Comparison of ENCODE assay signal across 34 cellular contexts in genomic region chr18:56967032-56967431, GRCh38.
"Had no signal": no experiment of that assay in that cellular context is flagged by ENCODE, and none has a peak within 500 bp of the region (broad histone marks: within the 10 kb centered on the region; RNA-seq: fewer than 3 reads in every experiment).

No MANE protein-coding gene starts in this region.

- H3K27me3 Mint-ChIP-seq: activated B cell treated with CpG ODN at 0.5 μM for 24 hours; activated CD4-positive, alpha-beta memory T cell treated with anti-CD3 and anti-CD28 coated beads for 36 hours had no signal

- H3K4me2 ChIP-seq: SK-N-SH had no signal

- DNase-seq: activated B cell treated with CpG ODN at 0.5 μM for 24 hours; activated CD4-positive, alpha-beta memory T cell treated with anti-CD3 and anti-CD28 coated beads for 36 hours; activated CD4-positive, alpha-beta T cell treated with anti-CD3 and anti-CD28 coated beads for 4 hours; activated CD4-positive, alpha-beta T cell treated with anti-CD3 and anti-CD28 coated beads, Interleukin-2, amount 50 U/mL, for 1 hour; activated CD4-positive, CD25-positive, alpha-beta regulatory T cell treated with anti-CD3 and anti-CD28 coated beads, Interleukin-2, amount 50 U/mL, for 72 hours; activated CD8-positive, alpha-beta memory T cell treated with anti-CD3 and anti-CD28 coated beads, Interleukin-2, amount 50 U/mL, for 4 hours; activated gamma-delta T cell treated with Interleukin-2 at 50 U/mL for 16 hours; activated naive CD4-positive, alpha-beta T cell treated with anti-CD3 and anti-CD28 coated beads for 36 hours; activated T-cell treated with anti-CD3 and anti-CD28 coated beads for 4 hours; activated T-cell treated with anti-CD3 and anti-CD28 coated beads, Interleukin-2, amount 50 U/mL, for 4 hours; adrenal gland; body of pancreas; Karpas-422; KBM-7; NCI-H1048; NCI-H1105 treated with DMSO at 0.1 percent for 48 hours; NCI-H1436; NCI-H1694 treated with DMSO at 0.1 percent for 48 hours; NCI-H2029; NCI-H345; NCI-H510A; NCI-H526; NCI-H748 treated with DMSO at 0.1 percent for 48 hours; NK-92 treated with Interleukin-12 subunit alpha and Interleukin-12 subunit beta, amount 100 ng/mL, for 24 hours; SHP77; SJCRH30; SK-N-SH had no signal

- H3K4me3 ChIP-seq: adrenal gland, body of pancreas, breast epithelium, SJCRH30 had no signal

- H3K9me2 ChIP-seq: SK-N-SH had no signal

- H3K9me3 ChIP-seq: adrenal gland, body of pancreas, breast epithelium, SJCRH30, SK-N-SH had no signal

- H3K27me3 ChIP-seq: adrenal gland, body of pancreas, breast epithelium, SJCRH30 had no signal

- H3K9ac ChIP-seq: SK-N-SH had no signal

- H3K4me1 Mint-ChIP-seq: activated B cell treated with CpG ODN at 0.5 μM for 24 hours had no signal

- H3K27ac Mint-ChIP-seq: activated B cell treated with CpG ODN at 0.5 μM for 24 hours; activated CD4-positive, alpha-beta memory T cell treated with anti-CD3 and anti-CD28 coated beads for 36 hours; activated naive CD4-positive, alpha-beta T cell treated with anti-CD3 and anti-CD28 coated beads for 36 hours; activated naive CD4-positive, alpha-beta T cell treated with anti-CD3 and anti-CD28 coated beads, Interleukin-2, amount 50 U/mL, for 72 hours; activated T-helper 1 cell treated with anti-CD3 and anti-CD28 coated beads, Interleukin-12 subunit alpha, Interleukin-12 subunit beta, Interleukin-2, Interleukin-4 antibody, amounts not matched to agents 30 ng/mL and 10 ng/mL and 1 ng/mL, durations not matched to agents 14 hours and 24 hours and 36 hours; T-helper 1 cell treated with Interleukin-12 subunit alpha and Interleukin-12 subunit beta and Interleukin-4 antibody, amounts not matched to agents 30 μg/mL and 1 μg/mL, for 36 hours; T-helper 2 cell treated with Interferon-gamma antibody and Interleukin-4, amounts not matched to agents 5 μg/mL and 100 μg/mL, for 36 hours had no signal

- H3K9me3 Mint-ChIP-seq: activated B cell treated with CpG ODN at 0.5 μM for 24 hours; activated CD4-positive, alpha-beta memory T cell treated with anti-CD3 and anti-CD28 coated beads for 36 hours; activated naive CD4-positive, alpha-beta T cell treated with anti-CD3 and anti-CD28 coated beads for 36 hours; activated naive CD4-positive, alpha-beta T cell treated with anti-CD3 and anti-CD28 coated beads, Interleukin-2, amount 50 U/mL, for 72 hours; activated T-cell treated with anti-CD3 and anti-CD28 coated beads, Interleukin-2, amount 50 U/mL, for 4 hours; activated T-helper 1 cell treated with anti-CD3 and anti-CD28 coated beads, Interleukin-12 subunit alpha, Interleukin-12 subunit beta, Interleukin-2, Interleukin-4 antibody, amounts not matched to agents 30 ng/mL and 10 ng/mL and 1 ng/mL, durations not matched to agents 14 hours and 24 hours and 36 hours; T-helper 1 cell treated with Interleukin-12 subunit alpha and Interleukin-12 subunit beta and Interleukin-4 antibody, amounts not matched to agents 30 μg/mL and 1 μg/mL, for 36 hours; T-helper 2 cell treated with Interferon-gamma antibody and Interleukin-4, amounts not matched to agents 5 μg/mL and 100 μg/mL, for 36 hours had no signal

- H3K4me3 Mint-ChIP-seq: activated B cell treated with CpG ODN at 0.5 μM for 24 hours; activated CD4-positive, alpha-beta memory T cell treated with anti-CD3 and anti-CD28 coated beads for 36 hours; activated naive CD4-positive, alpha-beta T cell treated with anti-CD3 and anti-CD28 coated beads for 36 hours; activated T-cell treated with anti-CD3 and anti-CD28 coated beads, Interleukin-2, amount 50 U/mL, for 4 hours; activated T-helper 1 cell treated with anti-CD3 and anti-CD28 coated beads, Interleukin-12 subunit alpha, Interleukin-12 subunit beta, Interleukin-2, Interleukin-4 antibody, amounts not matched to agents 30 ng/mL and 10 ng/mL and 1 ng/mL, durations not matched to agents 14 hours and 24 hours and 36 hours; T-helper 1 cell treated with Interleukin-12 subunit alpha and Interleukin-12 subunit beta and Interleukin-4 antibody, amounts not matched to agents 30 μg/mL and 1 μg/mL, for 36 hours; T-helper 2 cell treated with Interferon-gamma antibody and Interleukin-4, amounts not matched to agents 5 μg/mL and 100 μg/mL, for 36 hours had no signal

- H3K27ac ChIP-seq: adrenal gland, body of pancreas, breast epithelium, SJCRH30 had no signal

- FAIRE-seq: astrocyte, TTC549 had no signal

- H3K36me3 ChIP-seq: adrenal gland, breast epithelium, SJCRH30 had no signal

- ATAC-seq: activated naive CD4-positive, alpha-beta T cell treated with anti-CD3 and anti-CD28 coated beads, Interleukin-2, amount 50 U/mL, for 72 hours; activated T-cell treated with anti-CD3 and anti-CD28 coated beads, Interleukin-2, amount 50 U/mL, for 4 hours; body of pancreas had no signal

- H3K4me1 ChIP-seq: adrenal gland, body of pancreas, breast epithelium, SJCRH30 had no signal
